Comparison of ENCODE assay signal across 9 cellular contexts in the genomic region with DNA sequence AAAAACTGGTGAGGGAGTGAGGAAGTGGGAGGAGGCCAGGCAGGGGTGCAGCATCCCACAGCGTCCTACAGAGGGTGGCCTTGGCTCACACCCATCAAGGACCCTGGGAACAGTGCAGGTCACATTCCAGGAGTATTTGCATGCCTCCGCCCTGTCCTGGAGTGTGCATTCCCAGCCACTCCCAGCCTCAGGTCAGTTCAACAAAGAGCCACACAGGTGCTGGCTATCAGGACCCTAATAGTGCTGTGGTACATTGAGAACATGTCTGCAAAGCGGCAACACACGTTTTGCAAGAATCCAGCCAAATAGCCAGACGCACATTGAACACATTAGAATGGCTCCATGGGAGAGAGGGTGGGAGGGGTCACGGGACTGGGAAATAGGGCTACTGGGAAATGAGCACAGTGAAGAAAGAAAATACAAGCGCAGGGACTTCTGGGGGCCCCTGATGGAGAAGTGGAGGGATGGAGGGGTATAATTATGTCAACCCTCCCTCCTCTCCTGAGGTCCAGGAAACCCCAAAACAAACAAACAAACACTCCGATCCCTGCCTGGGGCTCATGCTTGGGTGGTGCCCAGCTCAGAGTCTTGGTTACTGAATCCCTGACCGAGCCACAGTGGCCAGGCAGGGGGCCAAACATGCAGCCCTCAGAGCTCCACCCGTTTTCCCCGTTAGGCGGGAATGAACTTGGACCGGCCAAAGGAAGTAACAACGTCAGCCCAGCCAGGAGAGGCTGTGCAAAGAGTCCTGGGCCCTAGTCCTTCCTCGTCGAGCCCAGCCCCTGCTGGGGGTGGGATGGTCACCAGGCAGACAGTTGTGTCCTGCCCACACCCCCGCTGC. TPM values are rescaled to one million over a fixed set of nuclear protein-coding genes. Genes with fewer than 3 reads are reported as not detected.
DNase-seq lines count a peak whose midpoint lies in the region; ATAC-seq and TF ChIP-seq lines count a peak whose summit lies in the region.
"Had no signal": no experiment of that assay in that cellular context is flagged by ENCODE, and none has a peak within 500 bp of the region (broad histone marks: within the 10 kb centered on the region; RNA-seq: fewer than 3 reads in every experiment).

No MANE protein-coding gene starts in this region.

- H3K9ac ChIP-seq in mesenchymal stem cell (ENCODE audit: low read length): peak overlapping the region; percentile 18

- TF ChIP-seq CTCF in epithelial cell of proximal tubule (conservative IDR thresholded peaks at IDR 0.05; ENCODE audit: low read depth, low read length) (peak; percentile 29), uterus (IDR thresholded peaks at IDR 0.05) (no peak), GM10266 (IDR thresholded peaks at IDR 0.05; ENCODE audit: control insufficient read depth, insufficient read depth, low read depth, missing control alignments) (no peak)

- whole genome bisulfite sequencing in mesenchymal stem cell: 54% methylated on average over 16 of the region's 17 CpGs

- H2BK5ac ChIP-seq in mesenchymal stem cell (ENCODE audit: low read depth, low read length, poor library complexity, severe bottlenecking): no peak overlapping the region

- no peak overlapping the region for H3K23ac ChIP-seq in mesenchymal stem cell (ENCODE audit: low read length in 2 of 2)

- no peak for ATAC-seq in GM21825 (IDR thresholded peaks at IDR 0.05; ENCODE audit: unreplicated experiment)

- DNase-seq in SIG-M5 treated with dmso at 0.1 percent for 504 hours (lab: John Stamatoyannopoulos, UW; ENCODE audit: unreplicated experiment) (peak; percentile 23), SIG-M5 (lab: John Stamatoyannopoulos, UW) (no peak), epithelial cell of proximal tubule (ENCODE audit: low read depth) (no peak), mesenchymal stem cell (no peak), uterus (peak; percentile 82 to 83), NCI-H1694 treated with DMSO at 0.1 percent for 48 hours (lab: John Stamatoyannopoulos, UW) (no peak), GM10266 (ENCODE audit: extremely low spot score) (no peak)
- DNase-seq: SHP77 had no signal

- H3K18ac ChIP-seq in mesenchymal stem cell (ENCODE audit: low read depth in 1 of 2, low read length in 2 of 2): no peak overlapping the region

- H2BK15ac ChIP-seq in mesenchymal stem cell (ENCODE audit: low read depth, poor library complexity, severe bottlenecking): no peak overlapping the region

- H3K36me3 ChIP-seq in mesenchymal stem cell (ENCODE audit: control insufficient read depth in 1 of 2, insufficient read depth in 2 of 2, low read depth in 1 of 2, low read length in 2 of 2) (no peaks in the 10 kb centered on the region), uterus (no peaks in the 10 kb centered on the region)

- H3K4me3 ChIP-seq in epithelial cell of proximal tubule (ENCODE audit: low read depth, low read length): no peak overlapping the region
- peak overlapping the region in 1 of 2 experiments; percentile 12 for H3K4me3 ChIP-seq in mesenchymal stem cell (ENCODE audit: insufficient read depth in 1 of 2, low read depth in 1 of 2, low read length in 2 of 2)
- no peak overlapping the region for H3K4me3 ChIP-seq in uterus

- H3K27me3 ChIP-seq in mesenchymal stem cell (ENCODE audit: control insufficient read depth in 1 of 2, insufficient read depth in 1 of 2, low read length in 2 of 2) (peaks cover 0 to 57% of the 10 kb centered on the region in 2 experiments), uterus (no peaks in the 10 kb centered on the region)

- H4K91ac ChIP-seq in mesenchymal stem cell (ENCODE audit: low read length): no peak overlapping the region

- H4K8ac ChIP-seq in mesenchymal stem cell (ENCODE audit: low read length): no peak overlapping the region

- no peak overlapping the region for H3K4ac ChIP-seq in mesenchymal stem cell (ENCODE audit: low read depth in 1 of 2, low read length in 2 of 2)

- no peak overlapping the region for H2BK12ac ChIP-seq in mesenchymal stem cell (ENCODE audit: low read length in 2 of 2)

- no peaks in the 10 kb centered on the region for H3K79me1 ChIP-seq in mesenchymal stem cell (replicated peaks; ENCODE audit: low read length, poor library complexity, severe bottlenecking)

- no peak overlapping the region for H2AK5ac ChIP-seq in mesenchymal stem cell (ENCODE audit: low read length, severe bottlenecking)

- no peak for TF ChIP-seq POLR2A in uterus (IDR thresholded peaks at IDR 0.05)

- no peak overlapping the region for H3K14ac ChIP-seq in mesenchymal stem cell (ENCODE audit: low read length in 2 of 2)

- H3K4me2 ChIP-seq in mesenchymal stem cell (ENCODE audit: low read length, poor library complexity, severe bottlenecking): no peak overlapping the region

- H3K4me1 ChIP-seq in mesenchymal stem cell (ENCODE audit: control insufficient read depth, insufficient read depth, low read depth, low read length): peaks cover 40% of the 10 kb centered on the region
- peaks cover 3 to 20% of the 10 kb centered on the region in 2 donors for H3K4me1 ChIP-seq in uterus

- H2AFZ ChIP-seq in mesenchymal stem cell (ENCODE audit: low read depth, low read length): no peak overlapping the region

- H2BK120ac ChIP-seq in mesenchymal stem cell (ENCODE audit: low read depth, low read length): no peak overlapping the region

- intact Hi-C loops in uterus (cut with DNase I; ENCODE audit: low total_unique reads): no loop called here

- no peaks in the 10 kb centered on the region for H3K9me3 ChIP-seq in mesenchymal stem cell (ENCODE audit: control insufficient read depth, low read length)
- no peaks in the 10 kb centered on the region for H3K9me3 ChIP-seq in uterus

- H3K27ac ChIP-seq in mesenchymal stem cell (ENCODE audit: low read length, poor library complexity, severe bottlenecking) (no peak overlapping the region), uterus (peak overlapping the region; percentile 84 to 90)

RNA-seq across cellular contexts. Expression of a gene that starts 36.4 kb away (rescaled TPM):
- 0.12 TPM in 1 of 2 replicates, not detected in the other for total RNA-seq in epithelial cell of proximal tubule
- 0.30 TPM for polyA plus RNA-seq in mesenchymal stem cell (2013, experiment 1 of 2)
- polyA plus RNA-seq in mesenchymal stem cell (2013, experiment 2 of 2): 0.37 TPM
- 10 to 100 TPM in 2 of 4 donors, 1 to 10 TPM in 2; 8.2 to 27.1 (median 11.5) TPM for total RNA-seq in uterus

Comparison
In these comparisons a context has a peak if more than half of its experiments do, and no peak if none do; other contexts are left out.
1. DNase-seq: peak in SIG-M5 treated with dmso at 0.1 percent for 504 hours (single experiment) and uterus (2 of 2); none in SIG-M5 (single experiment), epithelial cell of proximal tubule (single experiment), mesenchymal stem cell (single experiment), NCI-H1694 treated with DMSO at 0.1 percent for 48 hours (single experiment) and GM10266 (single experiment).